15 cellular contexts compared by ENCODE assay signal in genomic region chr15:77226652-77227051, GRCh38.
"Had no signal": no experiment of that assay in that cellular context is flagged by ENCODE, and none has a peak within 500 bp of the region (broad histone marks: within the 10 kb centered on the region; RNA-seq: fewer than 3 reads in every experiment).

No MANE protein-coding gene starts in this region.

- H3K4me3 ChIP-seq: tibial nerve, vagina had no signal

- H3K9me3 ChIP-seq: tibial nerve, vagina had no signal

- ATAC-seq: activated CD4-positive, CD25-positive, alpha-beta regulatory T cell treated with anti-CD3 and anti-CD28 coated beads, Interleukin-2, amount 50 U/mL, for 24 hours; naive thymus-derived CD8-positive, alpha-beta T cell; stimulated activated naive B cell treated with anti-CD40 and anti-IgM and Interleukin-4, amounts not matched to agents 10 μg/mL and 1 μg/mL and 100 μg/mL, for 72 hours had no signal

- H3K27ac ChIP-seq: tibial nerve, vagina had no signal

- H3K36me3 ChIP-seq: vagina had no signal

- H3K27me3 ChIP-seq: tibial nerve, vagina had no signal

- DNase-seq: activated CD4-positive, alpha-beta T cell treated with anti-CD3 and anti-CD28 coated beads, Interleukin-2, amount 50 U/mL, for 48 hours; activated effector memory CD4-positive, alpha-beta T cell treated with Interleukin-2 at 50 U/mL for 16 hours; activated naive CD4-positive, alpha-beta T cell treated with anti-CD3 and anti-CD28 coated beads, Interleukin-2, amount 50 U/mL, for 16 hours; activated T-cell treated with anti-CD3 and anti-CD28 coated beads, Interleukin-2, amount 50 U/mL, for 1 hour; foreskin fibroblast; kidney glomerular epithelial cell; naive thymus-derived CD8-positive, alpha-beta T cell; nucleus accumbens; posterior cingulate gyrus; stimulated activated CD4-positive, alpha-beta T cell treated with anti-CD3 and anti-CD28 coated beads, Interleukin-15, amount 100 ng/mL, for 24 hours; stimulated activated CD4-positive, alpha-beta T cell treated with anti-CD3 and anti-CD28 coated beads, Interleukin-4, amount 100 ng/mL, for 1 hour; stimulated activated naive B cell treated with anti-CD40 and anti-IgM and Interleukin-4, amounts not matched to agents 10 μg/mL and 1 μg/mL and 100 μg/mL, for 72 hours had no signal
